ENCODE assay signal across 13 cellular contexts in the genomic region with DNA sequence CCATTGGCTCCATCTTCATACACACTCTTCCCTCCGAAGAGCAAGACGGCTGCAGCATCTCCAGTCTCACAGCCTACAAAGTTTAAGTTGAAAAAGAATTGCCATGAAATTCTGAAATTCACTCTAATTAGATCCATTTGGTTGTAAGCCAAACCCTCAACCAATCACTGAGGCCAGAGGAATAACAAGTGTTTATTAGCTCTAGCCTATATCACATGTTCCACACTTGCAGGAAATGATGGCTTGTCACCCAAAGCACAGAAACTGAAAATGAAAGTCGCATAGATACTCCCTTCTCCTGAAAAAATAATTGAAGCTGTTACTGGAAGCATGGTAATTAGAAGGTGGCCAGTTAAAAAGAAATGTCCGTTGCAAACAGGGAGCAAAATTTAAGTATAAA.
DNase-seq lines count a peak whose midpoint lies in the region; ATAC-seq and TF ChIP-seq lines count a peak whose summit lies in the region.
"Had no signal": no experiment of that assay in that cellular context is flagged by ENCODE, and none has a peak within 500 bp of the region (broad histone marks: within the 10 kb centered on the region; RNA-seq: fewer than 3 reads in every experiment).

No MANE protein-coding gene starts in this region.

- peak overlapping the region; percentile 75 for H2AFZ ChIP-seq in HCT116 (ENCODE audit: low read depth, low read length, poor library complexity, severe bottlenecking)

- CTCF ChIA-PET in HCT116 (lab: Charles Lee) = no interaction called here

- peak; percentile 45 for DNase-seq in COLO829 (ENCODE audit: low spot score)
- DNase-seq in HCT116 (ENCODE audit: low read depth, low spot score) = no peak
- DNase-seq in RKO (ENCODE audit: low spot score) = peak; percentile 3
- DNase-seq in kidney glomerular epithelial cell (lab: John Stamatoyannopoulos, UW) = peak; percentile 1
- DNase-seq in HFFc6 = no peak
- no peak for DNase-seq in NCI-H526 (lab: John Stamatoyannopoulos, UW)
- no peak for DNase-seq in GM03348 (ENCODE audit: low spot score)
- DNase-seq: COR-L47; islet precursor cell; NCI-H226; stimulated activated CD4-positive, alpha-beta T cell treated with anti-CD3 and anti-CD28 coated beads, Interleukin-2, amount 100 ng/mL, for 48 hours had no signal

- no peak for TF ChIP-seq RAD21 in HCT116 (IDR thresholded peaks at IDR 0.05; ENCODE audit: low read depth)

- H3K27ac Mint-ChIP-seq in HFFc6 = no peak overlapping the region

- H3K9me3 Mint-ChIP-seq in HFFc6 = peaks cover 12% of the 10 kb centered on the region

- H3K36me3 Mint-ChIP-seq in HFFc6 (ENCODE audit: low read depth) = no peaks in the 10 kb centered on the region

- H3K36me3 ChIP-seq in HCT116 (ENCODE audit: control insufficient read depth in 1 of 2, insufficient read depth in 2 of 2, low read length in 2 of 2) = no peaks in the 10 kb centered on the region
- H3K36me3 ChIP-seq: suprapubic skin had no signal

- RAD21 ChIA-PET in HCT116 (lab: Charles Lee; ENCODE audit: low non-redundant PET in 1 of 2, low total read pairs in 2 of 2, uncharacterized antibody in 2 of 2, unreplicated experiment in 2 of 2) = no interaction called here

- H3K4me1 Mint-ChIP-seq in HFFc6 (ENCODE audit: low read depth) = no peaks in the 10 kb centered on the region

- POLR2A ChIA-PET in HCT116 (lab: Charles Lee) = no interaction called here

- H3K9me2 ChIP-seq in HCT116 (ENCODE audit: insufficient read depth) = no peaks in the 10 kb centered on the region; the same call in 1 of the 2 replicates

- H3K4me2 ChIP-seq in HCT116 (ENCODE audit: low read length) = no peak overlapping the region

- BruUV-seq in HCT116 (replicated peaks; lab: Mats Ljungman, UMichigan) = no TSS peak

- no peaks in the 10 kb centered on the region for H3K27me3 ChIP-seq in HCT116 (ENCODE audit: insufficient read depth, low read length)
- H3K27me3 ChIP-seq: suprapubic skin had no signal

- H3K4me3 Mint-ChIP-seq in HFFc6 = no peak overlapping the region

- ATAC-seq in HCT116 (no peak), HG03442 (IDR thresholded peaks at IDR 0.05; ENCODE audit: unreplicated experiment) (no peak)

- intact Hi-C loops in HCT116 (cut with micrococcal nuclease) = no loop called here

- H4K20me1 ChIP-seq in HCT116 (ENCODE audit: insufficient read depth) = no peaks in the 10 kb centered on the region

- TF ChIP-seq CTCF in HCT116 (IDR thresholded peaks at IDR 0.05 in 2 of 3, conservative IDR thresholded peaks at IDR 0.05 in 1 of 3; ENCODE audit: borderline replicate concordance in 1 of 3, insufficient read depth in 1 of 3, low read depth in 2 of 3, low read length in 2 of 3) (no peak), HFFc6 (IDR thresholded peaks at IDR 0.05) (no peak)

- no peaks in the 10 kb centered on the region for H3K4me1 ChIP-seq in HCT116 (ENCODE audit: control insufficient read depth in 1 of 2, insufficient read depth in 2 of 2, low read length in 2 of 2)
- H3K4me1 ChIP-seq: suprapubic skin had no signal

- H3K27me3 Mint-ChIP-seq in HFFc6 (ENCODE audit: insufficient read depth) = no peaks in the 10 kb centered on the region

- no peaks in the 10 kb centered on the region for H3K9me3 ChIP-seq in HCT116 (ENCODE audit: control insufficient read depth in 1 of 2, insufficient read depth in 1 of 2, low read depth in 1 of 2, low read length in 2 of 2)
- H3K9me3 ChIP-seq: suprapubic skin had no signal

- H3K9ac ChIP-seq in HCT116 (ENCODE audit: low read length) = no peak overlapping the region

- no peak overlapping the region for H3K4me3 ChIP-seq in HCT116 (replicated peaks in 1 of 2; ENCODE audit: low read depth in 1 of 2, low read length in 2 of 2)
- H3K4me3 ChIP-seq: suprapubic skin had no signal

- H3K27ac ChIP-seq in HCT116 (ENCODE audit: low read depth, low read length) = no peak overlapping the region
- H3K27ac ChIP-seq: suprapubic skin had no signal

- no peak for TF ChIP-seq POLR2A in HCT116 (IDR thresholded peaks at IDR 0.05; ENCODE audit: borderline replicate concordance, extremely low read depth, insufficient read depth, insufficient read length)

- no peaks in the 10 kb centered on the region for H3K79me2 ChIP-seq in HCT116 (ENCODE audit: insufficient read depth, low read length)

TF ChIP-seq in HCT116, 20 proteins besides CTCF, POLR2A, EP300 and RAD21:
- no peak for TF ChIP-seq TCF7L2 (IDR thresholded peaks at IDR 0.05; ENCODE audit: borderline replicate concordance, extremely low read depth, insufficient read depth, insufficient read length)
- no peak for TF ChIP-seq JUND (IDR thresholded peaks at IDR 0.05)
- TF ChIP-seq ZFX (IDR thresholded peaks at IDR 0.05) = no peak
- TF ChIP-seq EZH2 (IDR thresholded peaks at IDR 0.05) = no peak
- TF ChIP-seq SRF (IDR thresholded peaks at IDR 0.05; ENCODE audit: low read depth) = no peak
- no peak for TF ChIP-seq POLR2AphosphoS5 (IDR thresholded peaks at IDR 0.05; ENCODE audit: low read depth, low read length)
- TF ChIP-seq CEBPB (IDR thresholded peaks at IDR 0.05; ENCODE audit: low read depth) = no peak
- no peak for TF ChIP-seq SIN3A (IDR thresholded peaks at IDR 0.05; ENCODE audit: low read depth)
- TF ChIP-seq, protein P1, sequence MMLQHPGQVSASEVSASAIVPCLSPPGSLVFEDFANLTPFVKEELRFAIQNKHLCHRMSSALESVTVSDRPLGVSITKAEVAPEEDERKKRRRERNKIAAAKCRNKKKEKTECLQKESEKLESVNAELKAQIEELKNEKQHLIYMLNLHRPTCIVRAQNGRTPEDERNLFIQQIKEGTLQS (IDR thresholded peaks at IDR 0.05) = no peak
- no peak for TF ChIP-seq EGR1 (IDR thresholded peaks at IDR 0.05; ENCODE audit: low read depth)
- no peak for TF ChIP-seq YY1 (IDR thresholded peaks at IDR 0.05; ENCODE audit: extremely low read depth, insufficient replicate concordance, low read depth, low read length)
- no peak for TF ChIP-seq ELF1 (IDR thresholded peaks at IDR 0.05; ENCODE audit: borderline replicate concordance, low read depth)
- no peak for TF ChIP-seq ZNF274 (IDR thresholded peaks at IDR 0.05; ENCODE audit: low read depth, low read length)
- TF ChIP-seq REST (IDR thresholded peaks at IDR 0.05; ENCODE audit: low read depth) = no peak
- TF ChIP-seq MAX (IDR thresholded peaks at IDR 0.05) = no peak
- TF ChIP-seq EZH2phosphoT487 (IDR thresholded peaks at IDR 0.05; ENCODE audit: borderline replicate concordance) = no peak
- TF ChIP-seq SP1 (IDR thresholded peaks at IDR 0.05; ENCODE audit: low read depth) = no peak

Comparison
In these comparisons a context has a peak if more than half of its experiments do, and no peak if none do; other contexts are left out.
1. DNase-seq: peak in COLO829 (single experiment), RKO (single experiment) and kidney glomerular epithelial cell (single experiment); none in HCT116 (single experiment), HFFc6 (single experiment), NCI-H526 (0 of 2) and GM03348 (single experiment).